ENCODE assay signal across 1 cellular context in genomic region chr17:75892556-75893224, GRCh38.
TF ChIP-seq lines count a peak whose summit lies in the region.

No MANE protein-coding gene starts in this region.

TF ChIP-seq in HepG2, 621 proteins besides CTCF, POLR2A, EP300 and RAD21 (continued from another document and continues in another):
- TF ChIP-seq ZBTB40 (IDR thresholded peaks at IDR 0.05), result no peak
- no peak for TF ChIP-seq ZBTB40 (CRISPR knock-in tag; IDR thresholded peaks at IDR 0.05)
- TF ChIP-seq HMGXB4 (CRISPR knock-in tag; IDR thresholded peaks at IDR 0.05; ENCODE audit: borderline replicate concordance in 1 of 2, low read depth in 1 of 2), result peak; percentile 35 to 55; a peak in 2 of 4 replicates
- no peak for TF ChIP-seq ZNF18 (CRISPR knock-in tag; IDR thresholded peaks at IDR 0.05; ENCODE audit: insufficient replicate concordance)
- TF ChIP-seq SYNCRIP (IDR thresholded peaks at IDR 0.05; ENCODE audit: insufficient read depth, low read depth, low read length), result no peak
- TF ChIP-seq TEF (CRISPR knock-in tag; IDR thresholded peaks at IDR 0.05), result 0 out of 2 replicates have a peak, but pooled peaks have one; percentile 14
- no peak for TF ChIP-seq HMGA1 (CRISPR knock-in tag; conservative IDR thresholded peaks at IDR 0.05)
- TF ChIP-seq CREB1 (IDR thresholded peaks at IDR 0.05), result no peak
- TF ChIP-seq CREB1 (CRISPR knock-in tag; IDR thresholded peaks at IDR 0.05), result no peak
- no peak for TF ChIP-seq NR2F6 (IDR thresholded peaks at IDR 0.05)
- peak; percentile 60; the same call in 1 of the 2 replicates for TF ChIP-seq NR2F6 (CRISPR knock-in tag; IDR thresholded peaks at IDR 0.05)
- 0 out of 2 replicates have a peak, but pooled peaks have one; percentile 9 for TF ChIP-seq ARID5B (CRISPR knock-in tag; IDR thresholded peaks at IDR 0.05)
- no peak for TF ChIP-seq HOXA5 (CRISPR knock-in tag; IDR thresholded peaks at IDR 0.05)
- no peak for TF ChIP-seq ZNF383 (CRISPR knock-in tag; IDR thresholded peaks at IDR 0.05; ENCODE audit: borderline replicate concordance)
- no peak for TF ChIP-seq ZNF572 (CRISPR knock-in tag; IDR thresholded peaks at IDR 0.05)
- TF ChIP-seq ZNF576 (CRISPR knock-in tag; IDR thresholded peaks at IDR 0.05), result no peak
- no peak for TF ChIP-seq NFRKB (IDR thresholded peaks at IDR 0.05)
- TF ChIP-seq ZNF317 (CRISPR knock-in tag; IDR thresholded peaks at IDR 0.05), result 0 out of 2 replicates have a peak, but pooled peaks have one; percentile 41
- TF ChIP-seq SRY (CRISPR knock-in tag; IDR thresholded peaks at IDR 0.05), result peak; percentile 36; the same call in 1 of the 2 replicates
- no peak; the same call in 1 of the 2 replicates for TF ChIP-seq ZNF256 (CRISPR knock-in tag; conservative IDR thresholded peaks at IDR 0.05)
- TF ChIP-seq RELA (CRISPR knock-in tag; IDR thresholded peaks at IDR 0.05), result 0 out of 2 replicates have a peak, but pooled peaks have one; percentile 29
- peak; percentile 38; the same call in 1 of the 2 replicates for TF ChIP-seq NRL (CRISPR knock-in tag; IDR thresholded peaks at IDR 0.05; ENCODE audit: borderline replicate concordance)
- TF ChIP-seq ZNF7 (CRISPR knock-in tag; IDR thresholded peaks at IDR 0.05), result no peak
- no peak for TF ChIP-seq SUZ12 (IDR thresholded peaks at IDR 0.05; ENCODE audit: low read depth, low read length)
- peak; percentile 67; the same call in 1 of the 2 replicates for TF ChIP-seq ZNF563 (CRISPR knock-in tag; IDR thresholded peaks at IDR 0.05)
- TF ChIP-seq ZNF550 (CRISPR knock-in tag; IDR thresholded peaks at IDR 0.05; ENCODE audit: borderline replicate concordance), result no peak
- no peak for TF ChIP-seq MED8 (CRISPR knock-in tag; IDR thresholded peaks at IDR 0.05; ENCODE audit: insufficient replicate concordance)
- no peak for TF ChIP-seq ATF7 (IDR thresholded peaks at IDR 0.05)
- TF ChIP-seq ATF7 (CRISPR knock-in tag; IDR thresholded peaks at IDR 0.05), result peak; percentile 39; the same call in 1 of the 2 replicates
- TF ChIP-seq ZFP36L2 (CRISPR knock-in tag; IDR thresholded peaks at IDR 0.05), result no peak
- no peak for TF ChIP-seq ZBTB3 (CRISPR knock-in tag; IDR thresholded peaks at IDR 0.05; ENCODE audit: borderline replicate concordance, low read depth)
- TF ChIP-seq SP1 (IDR thresholded peaks at IDR 0.05), result no peak
- TF ChIP-seq SP1 (CRISPR knock-in tag; IDR thresholded peaks at IDR 0.05), result peak; percentile 35; the same call in 1 of the 2 replicates
- TF ChIP-seq ZNF160 (CRISPR knock-in tag; IDR thresholded peaks at IDR 0.05), result peak; percentile 38; the same call in 1 of the 2 replicates
- TF ChIP-seq BRD4 (CRISPR knock-in tag; IDR thresholded peaks at IDR 0.05), result 0 out of 2 replicates have a peak, but pooled peaks have one; percentile 40
- no peak for TF ChIP-seq ZNF20 (CRISPR knock-in tag; IDR thresholded peaks at IDR 0.05)
- TF ChIP-seq KLF12 (CRISPR knock-in tag; IDR thresholded peaks at IDR 0.05; ENCODE audit: borderline replicate concordance), result peak; percentile 86
- no peak for TF ChIP-seq HNRNPUL1 (IDR thresholded peaks at IDR 0.05; ENCODE audit: low read depth, low read length)
- TF ChIP-seq TFDP1 (CRISPR knock-in tag; IDR thresholded peaks at IDR 0.05; ENCODE audit: borderline replicate concordance), result peak; percentile 40; the same call in 1 of the 2 replicates
- TF ChIP-seq ZNF335 (CRISPR knock-in tag; IDR thresholded peaks at IDR 0.05), result 0 out of 2 replicates have a peak, but pooled peaks have one; percentile 12
- TF ChIP-seq JUN (CRISPR knock-in tag; IDR thresholded peaks at IDR 0.05), result no peak
- no peak for TF ChIP-seq AHR (CRISPR knock-in tag; IDR thresholded peaks at IDR 0.05)
- no peak for TF ChIP-seq TRIM24 (CRISPR knock-in tag; IDR thresholded peaks at IDR 0.05)
- no peak for TF ChIP-seq FOXO4 (CRISPR knock-in tag; conservative IDR thresholded peaks at IDR 0.05)
